1 cellular context compared by ENCODE assay signal in genomic region chr6:28808383-28808782, GRCh38.
TF ChIP-seq lines count a peak whose summit lies in the region.

No MANE protein-coding gene starts in this region.

TF ChIP-seq in H1, 55 proteins besides CTCF, POLR2A, EP300 and RAD21:
- TF ChIP-seq SP4 (IDR thresholded peaks at IDR 0.05; ENCODE audit: low read length) (no peak), BRCA1 (IDR thresholded peaks at IDR 0.05; ENCODE audit: low read depth, low read length) (no peak), SP2 (IDR thresholded peaks at IDR 0.05; ENCODE audit: low read length) (no peak), CREB1 (IDR thresholded peaks at IDR 0.05) (no peak), CTBP2 (IDR thresholded peaks at IDR 0.05; ENCODE audit: borderline replicate concordance, insufficient read depth, insufficient read length, low read length) (no peak), USF2 (IDR thresholded peaks at IDR 0.05; ENCODE audit: low read length) (no peak), KDM1A (IDR thresholded peaks at IDR 0.05; ENCODE audit: borderline replicate concordance, low read length) (no peak)
TF ChIP-seq in H1: peak in this region for 0.
